Comparison of ENCODE assay signal across 8 cellular contexts in genomic region chr17:81635973-81636504, GRCh38. TPM values are rescaled to one million over a fixed set of nuclear protein-coding genes. Genes with fewer than 3 reads are reported as not detected.
A peak's percentile ranks its signal among the peaks of the same experiment; 100 is the strongest.
DNase-seq lines count a peak whose midpoint lies in the region; ATAC-seq, FAIRE-seq and TF ChIP-seq lines count a peak whose summit lies in the region.

No MANE protein-coding gene starts in this region.

- peak overlapping the region; percentile 100 for H3K4me3 ChIP-seq in Karpas-422 (ENCODE audit: low read length)
- H3K4me3 ChIP-seq in bronchial epithelial cell (ENCODE audit: low read depth, low read length), result peak overlapping the region; percentile 57
- peak overlapping the region; percentile 69 for H3K4me3 ChIP-seq in mucosa of descending colon

- H3K9me3 ChIP-seq in Karpas-422 (ENCODE audit: low read length) (no peaks in the 10 kb centered on the region), mucosa of descending colon (no peaks in the 10 kb centered on the region)

- H3K4me2 ChIP-seq in Karpas-422 (ENCODE audit: low read depth, low read length, poor library complexity, severe bottlenecking), result peak overlapping the region; percentile 99

- DNase-seq in Karpas-422 (no peak), bronchial epithelial cell (ENCODE audit: low read depth) (peak; percentile 57), mucosa of descending colon (no peak), COLO668 (lab: John Stamatoyannopoulos, UW; ENCODE audit: unreplicated experiment) (no peak), NCI-H1930 (lab: John Stamatoyannopoulos, UW) (no peak)
- no peak for DNase-seq in effector CD4-positive, alpha-beta T cell

- peak overlapping the region; percentile 58; the same call in 1 of the 2 replicates for H3K27ac ChIP-seq in Karpas-422 (ENCODE audit: low read length)

- ATAC-seq in GM18867 (IDR thresholded peaks at IDR 0.05; ENCODE audit: unreplicated experiment), result peak; percentile 10
- ATAC-seq in mucosa of descending colon, result no peak
- no peak for ATAC-seq in GM19397 (IDR thresholded peaks at IDR 0.05; ENCODE audit: unreplicated experiment)

- peaks cover 53% of the 10 kb centered on the region for H3K79me2 ChIP-seq in Karpas-422 (ENCODE audit: low read length)

- FAIRE-seq in bronchial epithelial cell (lab: Jason Lieb, UNC), result no peak

- H2AFZ ChIP-seq in Karpas-422 (ENCODE audit: low read length), result no peak overlapping the region

- peak overlapping the region; percentile 99 for H3K9ac ChIP-seq in Karpas-422 (ENCODE audit: low read length)

- H3K27me3 ChIP-seq in Karpas-422 (ENCODE audit: low read length) (no peaks in the 10 kb centered on the region), bronchial epithelial cell (ENCODE audit: control insufficient read depth, insufficient read depth, low read length) (no peaks in the 10 kb centered on the region)

- no peaks in the 10 kb centered on the region for H3K9me2 ChIP-seq in Karpas-422 (replicated peaks; ENCODE audit: insufficient read depth, low read length)

- peaks cover 15% of the 10 kb centered on the region for H3K4me1 ChIP-seq in Karpas-422 (ENCODE audit: low read length)
- H3K4me1 ChIP-seq in mucosa of descending colon (ENCODE audit: low read depth), result peaks cover 10% of the 10 kb centered on the region

- H4K20me1 ChIP-seq in Karpas-422 (ENCODE audit: insufficient read depth, low read depth, low read length), result peaks cover 7% of the 10 kb centered on the region; the same call in 1 of the 2 replicates

- intact Hi-C loops in mucosa of descending colon (cut with DNase I, micrococcal nuclease), result no loop called here

- TF ChIP-seq CTCF in bronchial epithelial cell (IDR thresholded peaks at IDR 0.05; ENCODE audit: insufficient read depth, low read length, severe bottlenecking) (no peak), mucosa of descending colon (IDR thresholded peaks at IDR 0.05) (no peak)

- H3K36me3 ChIP-seq in Karpas-422 (ENCODE audit: insufficient read depth, low read length) (no peaks in the 10 kb centered on the region; the same call in 1 of the 2 replicates), bronchial epithelial cell (ENCODE audit: control insufficient read depth, insufficient read depth, low read length) (peaks cover 2% of the 10 kb centered on the region), mucosa of descending colon (ENCODE audit: low read depth) (no peaks in the 10 kb centered on the region)

RNA-seq across cellular contexts. Expression of gene NPLOC4, which starts 0.9 kb away (rescaled TPM):
- total RNA-seq in Karpas-422 (2014; rRNA removed; shearing (Covaris generic); ENCODE audit: low replicate concordance), result 32.4 and 50.3 TPM in 2 replicates
- total RNA-seq in bronchial epithelial cell, result 60.0 and 61.2 TPM in 2 replicates
- total RNA-seq in mucosa of descending colon, result 10 to 100 TPM; 78.4 to 89.5 (median 78.6) TPM

RNA-seq across cellular contexts. Expression of gene TSPAN10, which starts 1.0 kb away (rescaled TPM):
- total RNA-seq in Karpas-422 (2014; rRNA removed; shearing (Covaris generic); ENCODE audit: low replicate concordance), result 1.5 and 1.7 TPM in 2 replicates
- total RNA-seq in bronchial epithelial cell (0.53 and 0.64 TPM in 2 replicates), mucosa of descending colon (under 1 TPM; 0.27 to 0.47 (median 0.41) TPM)

RNA-seq across cellular contexts. Expression of gene PDE6G, which starts 20.3 kb away (rescaled TPM):
- total RNA-seq in Karpas-422 (2014; rRNA removed; shearing (Covaris generic); ENCODE audit: low replicate concordance), result 1.6 and 2.7 TPM in 2 replicates
- not detected in 2 replicates for total RNA-seq in bronchial epithelial cell
- total RNA-seq in mucosa of descending colon, result 1 to 10 TPM in 1 of 3 donors, under 1 TPM in 1, not detected in 1; 0.39 to 1.2 TPM

RNA-seq across cellular contexts. Expression of gene OXLD1, which starts 30.4 kb away (rescaled TPM):
- total RNA-seq in Karpas-422 (2014; rRNA removed; shearing (Covaris generic); ENCODE audit: low replicate concordance), result 78.7 and 122 TPM in 2 replicates
- total RNA-seq in bronchial epithelial cell, result 47.7 and 73.7 TPM in 2 replicates
- 10 to 100 TPM; 26.3 to 27.5 (median 26.8) TPM for total RNA-seq in mucosa of descending colon

RNA-seq across cellular contexts. Expression of gene CCDC137, which starts 30.5 kb away (rescaled TPM):
- total RNA-seq in Karpas-422 (2014; rRNA removed; shearing (Covaris generic); ENCODE audit: low replicate concordance), result 8.1 and 31.9 TPM in 2 replicates
- total RNA-seq in bronchial epithelial cell (6.8 and 10.2 TPM in 2 replicates), mucosa of descending colon (10 to 100 TPM; 15.5 to 19.6 (median 15.6) TPM)
